Comparison of ENCODE assay signal across 8 cellular contexts in genomic region chr1:181135462-181135781, GRCh38. TPM values are rescaled to one million over a fixed set of nuclear protein-coding genes. Genes with fewer than 3 reads are reported as not detected.
DNase-seq lines count a peak whose midpoint lies in the region; ATAC-seq and TF ChIP-seq lines count a peak whose summit lies in the region.

No MANE protein-coding gene starts in this region.

- H3K4me3 ChIP-seq in BE2C (ENCODE audit: low read depth, low read length) (no peak overlapping the region), fibroblast of lung (replicated peaks in 1 of 4; ENCODE audit: control extremely low read depth in 1 of 4, insufficient read depth in 1 of 4, low read depth in 3 of 4, low read length in 4 of 4) (no peak overlapping the region), skin epidermis (no peak overlapping the region)

- no peak overlapping the region for H2AFZ ChIP-seq in fibroblast of lung (ENCODE audit: low read length)

- ATAC-seq in GM19351 (IDR thresholded peaks at IDR 0.05; ENCODE audit: unreplicated experiment) (peak; percentile 42), T-helper 17 cell (peak; percentile 51), omental fat pad (ENCODE audit: low FRiP score) (no peak)

- H3K4me2 ChIP-seq in fibroblast of lung (ENCODE audit: extremely low read depth, insufficient read depth, low read length) = no peak overlapping the region

- peak overlapping the region; percentile 80 for H3K4me3 Mint-ChIP-seq in T-helper 17 cell

- H3K36me3 Mint-ChIP-seq in T-helper 17 cell (ENCODE audit: low read depth) = peaks cover 4% of the 10 kb centered on the region

- H3K27ac Mint-ChIP-seq in T-helper 17 cell = peak overlapping the region; percentile 91

- H3K4me1 ChIP-seq in BE2C = no peaks in the 10 kb centered on the region
- H3K4me1 ChIP-seq in fibroblast of lung (ENCODE audit: control insufficient read depth, extremely low read depth, insufficient read depth, low read length) = peaks cover 28% of the 10 kb centered on the region

- H3K4me1 Mint-ChIP-seq in T-helper 17 cell = peaks cover 46% of the 10 kb centered on the region

- no peaks in the 10 kb centered on the region for H4K20me1 ChIP-seq in fibroblast of lung (ENCODE audit: control insufficient read depth, extremely low read depth, insufficient read depth, low read length)

- H3K9me3 ChIP-seq in BE2C (no peaks in the 10 kb centered on the region), T-helper 17 cell (ENCODE audit: control insufficient read depth, low read length, poor library complexity, severe bottlenecking) (no peaks in the 10 kb centered on the region), fibroblast of lung (ENCODE audit: control insufficient read depth, insufficient read depth, low read depth, low read length) (no peaks in the 10 kb centered on the region)

- H3K36me3 ChIP-seq in BE2C = no peaks in the 10 kb centered on the region
- H3K36me3 ChIP-seq in fibroblast of lung (ENCODE audit: control insufficient read depth, insufficient read depth, low read length) = no peaks in the 10 kb centered on the region

- no peaks in the 10 kb centered on the region for H3K79me2 ChIP-seq in fibroblast of lung (ENCODE audit: control insufficient read depth, insufficient read depth, low read length)

- TF ChIP-seq CTCF in BE2C (IDR thresholded peaks at IDR 0.05; ENCODE audit: low read depth, low read length) (peak; percentile 36), fibroblast of lung (conservative IDR thresholded peaks at IDR 0.05 in 1 of 2, IDR thresholded peaks at IDR 0.05 in 1 of 2; ENCODE audit: low read depth in 1 of 2, low read length in 2 of 2) (peak; percentile 4 to 39), omental fat pad (IDR thresholded peaks at IDR 0.05) (no peak)

- DNase-seq in BE2C (no peak), T-helper 17 cell (no peak), fibroblast of lung (ENCODE audit: low read depth in 2 of 2) (peak; percentile 49 to 56), omental fat pad (ENCODE audit: low spot score) (no peak), C1 segment of cervical spinal cord (lab: John Stamatoyannopoulos, UW) (no peak), NCI-H187 (lab: John Stamatoyannopoulos, UW) (no peak)

- H3K27ac ChIP-seq in fibroblast of lung (ENCODE audit: insufficient read depth, low read length) (peak overlapping the region; percentile 91), skin epidermis (peak overlapping the region in 20 of 21 experiments; percentile 35 to 96 (median 81))

- H3K9ac ChIP-seq in fibroblast of lung (ENCODE audit: insufficient read depth, low read length) = no peak overlapping the region

- H3K27me3 Mint-ChIP-seq in T-helper 17 cell = no peaks in the 10 kb centered on the region

- H3K27me3 ChIP-seq in BE2C (no peaks in the 10 kb centered on the region), fibroblast of lung (ENCODE audit: control insufficient read depth, insufficient read depth, low read length) (no peaks in the 10 kb centered on the region)

RNA-seq across cellular contexts. Expression of gene IER5, which starts 46.9 kb away (rescaled TPM):
- 9.9 TPM for polyA plus RNA-seq in BE2C (2012; ENCODE audit: insufficient read depth, insufficient read length, low read depth)
- total RNA-seq in T-helper 17 cell = 100 to 1,000 TPM; 123 to 145 TPM
- total RNA-seq in fibroblast of lung = 31.1 and 42.8 TPM in 2 replicates
- polyA plus RNA-seq in fibroblast of lung = 19.1 and 24.2 TPM in 2 replicates
- polyA plus RNA-seq in fibroblast of lung (2012) = 26.0 and 33.9 TPM in 2 replicates
- polyA minus RNA-seq in fibroblast of lung (ENCODE audit: low replicate concordance) = 8.7 and 13.4 TPM in 2 replicates
- 10 to 100 TPM in 2 of 4 donors, 1 to 10 TPM in 2; 6.7 to 45.4 (median 19.5) TPM for total RNA-seq in omental fat pad

Comparison
In these comparisons a context has a peak if more than half of its experiments do, and no peak if none do; other contexts are left out.
1. DNase-seq: peak in fibroblast of lung (2 of 2); none in BE2C (single experiment), T-helper 17 cell (0 of 3), omental fat pad (single experiment), C1 segment of cervical spinal cord (0 of 14) and NCI-H187 (0 of 2).
2. CTCF ChIP-seq: peak in BE2C (single experiment) and fibroblast of lung (2 of 2); none in omental fat pad (0 of 3).